In the genomic region with DNA sequence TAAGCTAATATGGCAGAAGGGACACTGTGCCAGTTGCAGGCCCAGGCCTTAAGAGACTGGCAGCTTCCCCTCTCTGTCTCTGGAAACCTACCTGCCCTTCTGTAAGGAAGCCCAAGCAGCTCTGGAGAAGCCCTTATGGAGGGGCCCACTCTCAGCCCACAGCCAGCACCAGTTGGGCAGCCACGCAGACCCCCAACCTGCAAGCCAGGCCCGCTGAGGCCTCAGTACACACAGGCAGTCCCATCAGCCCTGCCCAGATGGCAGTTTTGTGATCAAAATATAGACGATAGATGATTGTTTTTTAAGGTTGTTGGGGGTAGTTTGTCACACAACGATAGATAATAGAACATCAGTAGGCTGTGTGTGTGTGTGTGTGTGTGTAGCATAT, we compare ENCODE assay signal across 19 cellular contexts. TPM values are rescaled to one million over a fixed set of nuclear protein-coding genes. Genes with fewer than 3 reads are reported as not detected.
"Had no signal": no experiment of that assay in that cellular context is flagged by ENCODE, and none has a peak within 500 bp of the region (broad histone marks: within the 10 kb centered on the region; RNA-seq: fewer than 3 reads in every experiment).

No MANE protein-coding gene starts in this region.

- H3K27me3 ChIP-seq: esophagus muscularis mucosa, neural progenitor cell had no signal

- H3K4me1 Mint-ChIP-seq: activated CD4-positive, alpha-beta T cell treated with anti-CD3 and anti-CD28 coated beads, Interleukin-2, amount 10 ng/mL, durations not matched to agents 24 days and 14 days; stimulated activated memory B cell treated with anti-CD40 and anti-IgM and Interleukin-4, amounts not matched to agents 10 μg/mL and 1 μg/mL and 100 μg/mL, for 72 hours had no signal

- H3K27me3 Mint-ChIP-seq: stimulated activated memory B cell treated with anti-CD40 and anti-IgM and Interleukin-4, amounts not matched to agents 10 μg/mL and 1 μg/mL and 100 μg/mL, for 72 hours had no signal

- H3K36me3 Mint-ChIP-seq: activated naive CD4-positive, alpha-beta T cell treated with anti-CD3 and anti-CD28 coated beads, Interleukin-2, amount 50 U/mL, for 72 hours had no signal

- H3K27ac ChIP-seq: esophagus muscularis mucosa, neural progenitor cell, skin epidermis had no signal

- H3K9me3 Mint-ChIP-seq: activated CD4-positive, alpha-beta T cell treated with anti-CD3 and anti-CD28 coated beads, Interleukin-2, amount 10 ng/mL, durations not matched to agents 24 days and 14 days; activated naive CD4-positive, alpha-beta T cell treated with anti-CD3 and anti-CD28 coated beads, Interleukin-2, amount 50 U/mL, for 72 hours; activated T-cell treated with anti-CD3 and anti-CD28 coated beads, Interleukin-2, amount 50 U/mL, for 4 hours; neural progenitor cell had no signal

- H3K27ac Mint-ChIP-seq: activated CD4-positive, alpha-beta T cell treated with anti-CD3 and anti-CD28 coated beads, Interleukin-2, amount 10 ng/mL, durations not matched to agents 24 days and 14 days; activated CD8-positive, alpha-beta T cell treated with anti-CD3 and anti-CD28 coated beads, Interleukin-2, amount 10 ng/mL, durations not matched to agents 7 days and 5 days; activated naive CD4-positive, alpha-beta T cell treated with anti-CD3 and anti-CD28 coated beads, Interleukin-2, amount 50 U/mL, for 72 hours; neural progenitor cell; progenitor cell of endocrine pancreas; stimulated activated memory B cell treated with anti-CD40 and anti-IgM and Interleukin-4, amounts not matched to agents 10 μg/mL and 1 μg/mL and 100 μg/mL, for 72 hours had no signal

- H3K4me1 ChIP-seq: esophagus muscularis mucosa, neural progenitor cell had no signal

- H2AFZ ChIP-seq: neural progenitor cell had no signal

- ATAC-seq: activated CD8-positive, alpha-beta T cell treated with anti-CD3 and anti-CD28 coated beads, Interleukin-2, amount 10 ng/mL, durations not matched to agents 7 days and 5 days; activated naive CD4-positive, alpha-beta T cell treated with anti-CD3 and anti-CD28 coated beads, Interleukin-2, amount 50 U/mL, for 72 hours; activated T-cell treated with anti-CD3 and anti-CD28 coated beads, Interleukin-2, amount 50 U/mL, for 4 hours; stimulated activated memory B cell treated with anti-CD40 and anti-IgM and Interleukin-4, amounts not matched to agents 10 μg/mL and 1 μg/mL and 100 μg/mL, for 72 hours had no signal

- H3K4me3 ChIP-seq: esophagus muscularis mucosa, neural progenitor cell, skin epidermis had no signal

- DNase-seq: activated CD4-positive, alpha-beta T cell treated with anti-CD3 and anti-CD28 coated beads, Interleukin-2, amount 10 ng/mL, durations not matched to agents 24 days and 14 days; activated CD8-positive, alpha-beta T cell treated with anti-CD3 and anti-CD28 coated beads, Interleukin-2, amount 10 ng/mL, durations not matched to agents 7 days and 5 days; activated T-cell treated with anti-CD3 and anti-CD28 coated beads, Interleukin-2, amount 50 U/mL, for 4 hours; amniotic stem cell; dermis blood vessel endothelial cell; effector memory CD4-positive, alpha-beta T cell; stimulated activated CD4-positive, alpha-beta T cell treated with anti-CD3 and anti-CD28 coated beads, Interleukin-4, amount 100 ng/mL, for 24 hours; SW 1271 had no signal

- H3K36me3 ChIP-seq: neural progenitor cell had no signal

- H3K4me3 Mint-ChIP-seq: activated CD4-positive, alpha-beta T cell treated with anti-CD3 and anti-CD28 coated beads, Interleukin-2, amount 10 ng/mL, durations not matched to agents 24 days and 14 days; activated CD8-positive, alpha-beta T cell treated with anti-CD3 and anti-CD28 coated beads, Interleukin-2, amount 10 ng/mL, durations not matched to agents 7 days and 5 days; activated T-cell treated with anti-CD3 and anti-CD28 coated beads, Interleukin-2, amount 50 U/mL, for 4 hours; neural progenitor cell; stimulated activated memory B cell treated with anti-CD40 and anti-IgM and Interleukin-4, amounts not matched to agents 10 μg/mL and 1 μg/mL and 100 μg/mL, for 72 hours had no signal

- H3K4me2 ChIP-seq: neural progenitor cell had no signal

- H3K9ac ChIP-seq: neural progenitor cell had no signal

RNA-seq across cellular contexts. Expression of a gene that starts 36.8 kb away (rescaled TPM):
- total RNA-seq: activated CD4-positive, alpha-beta T cell treated with anti-CD3 and anti-CD28 coated beads, Interleukin-2, amount 10 ng/mL, durations not matched to agents 24 days and 14 days; activated CD8-positive, alpha-beta T cell treated with anti-CD3 and anti-CD28 coated beads, Interleukin-2, amount 10 ng/mL, durations not matched to agents 7 days and 5 days; activated T-cell treated with anti-CD3 and anti-CD28 coated beads, Interleukin-2, amount 50 U/mL, for 4 hours; dermis blood vessel endothelial cell; endothelial cell of umbilical vein; myocyte; osteoblast; progenitor cell of endocrine pancreas; T-helper 2 cell treated with Interferon-gamma antibody and Interleukin-4, amounts not matched to agents 100 ng/mL and 5 ng/mL, for 36 hours; urinary bladder had no signal
- polyA plus RNA-seq: endothelial cell of umbilical vein, urinary bladder had no signal
